Comparison of ENCODE assay signal across 33 cellular contexts in the genomic region with DNA sequence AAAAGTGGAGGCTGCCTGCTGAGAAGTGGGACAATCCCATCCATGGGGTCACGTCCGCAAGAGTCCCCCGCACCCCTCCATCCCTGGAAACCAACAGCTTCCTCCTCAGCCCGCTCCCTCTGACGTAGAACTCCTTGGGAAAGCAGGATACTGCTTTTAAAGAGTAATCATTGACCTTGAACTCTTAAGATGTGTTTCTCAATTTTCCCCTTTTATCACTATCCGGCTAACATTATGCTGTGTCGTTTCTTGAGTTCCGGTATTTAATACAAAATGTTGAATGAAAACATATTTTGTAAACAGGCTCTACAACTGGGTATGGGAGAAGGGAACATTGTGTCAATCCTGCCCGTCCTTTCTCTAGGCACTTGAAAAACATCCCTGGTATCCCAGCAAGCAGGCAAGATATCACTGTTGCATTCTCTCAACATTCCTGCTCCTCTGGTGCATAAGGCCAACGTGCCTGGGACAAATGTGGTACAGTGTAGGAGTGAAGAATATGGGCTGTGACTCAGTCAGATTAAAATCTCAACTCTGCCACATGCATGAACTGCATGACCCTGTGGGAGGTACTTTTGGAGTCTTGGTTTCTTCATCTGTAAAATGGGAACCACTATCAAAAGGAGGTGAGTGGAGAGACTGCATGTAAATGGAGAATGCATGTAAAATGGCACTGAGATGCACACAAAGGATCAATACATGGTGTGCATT. TPM values are rescaled to one million over a fixed set of nuclear protein-coding genes. Genes with fewer than 3 reads are reported as not detected.
A peak's percentile ranks its signal among the peaks of the same experiment; 100 is the strongest.
DNase-seq lines count a peak whose midpoint lies in the region; ATAC-seq, FAIRE-seq and TF ChIP-seq lines count a peak whose summit lies in the region.
"Had no signal": no experiment of that assay in that cellular context is flagged by ENCODE, and none has a peak within 500 bp of the region (broad histone marks: within the 10 kb centered on the region; RNA-seq: fewer than 3 reads in every experiment).

No MANE protein-coding gene starts in this region.

- TF ChIP-seq CTCF in mammary epithelial cell (conservative IDR thresholded peaks at IDR 0.05 in 1 of 2, IDR thresholded peaks at IDR 0.05 in 1 of 2; ENCODE audit: extremely low read depth in 1 of 2, insufficient read depth in 1 of 2, low read depth in 1 of 2, low read length in 2 of 2) (no peak), breast epithelium (IDR thresholded peaks at IDR 0.05) (no peak), testis (IDR thresholded peaks at IDR 0.05) (no peak), pancreas (IDR thresholded peaks at IDR 0.05) (no peak)

- no TSS peak for BruUV-seq in mammary epithelial cell (replicated peaks; lab: Mats Ljungman, UMichigan)

- 55% methylated on average over 7 of the region's 10 CpGs for WGBS in mammary epithelial cell (ENCODE audit: low coverage, missing lambda C conversion rate)
- 47 to 52% methylated on average over 10 of the region's 10 CpGs for whole genome bisulfite sequencing in testis, 2 donors
- 45 to 55% methylated on average over 10 of the region's 10 CpGs for WGBS in pancreas, 2 donors

- CTCF ChIA-PET in mammary epithelial cell (lab: Charles Lee; ENCODE audit: low non-redundant PET), result no interaction called here

- no peak overlapping the region for H2AFZ ChIP-seq in mammary epithelial cell (ENCODE audit: low read depth, low read length)
- H2AFZ ChIP-seq: parathyroid adenoma had no signal

- H3K4me1 ChIP-seq in mammary epithelial cell (ENCODE audit: insufficient read depth, low read length), result no peaks in the 10 kb centered on the region
- no peaks in the 10 kb centered on the region for H3K4me1 ChIP-seq in breast epithelium
- peaks cover 6% of the 10 kb centered on the region for H3K4me1 ChIP-seq in testis
- H3K4me1 ChIP-seq in pancreas, result no peaks in the 10 kb centered on the region
- H3K4me1 ChIP-seq: parathyroid adenoma, stomach had no signal

- DNase-seq in mammary epithelial cell, result peak; percentile 37
- no peak for DNase-seq in breast epithelium (ENCODE audit: low spot score in 2 of 2)
- DNase-seq in RCC 7860 (ENCODE audit: low spot score), result peak; percentile 80
- peak; percentile 65 for DNase-seq in kidney tubule cell (ENCODE audit: low spot score)
- peak; percentile 25 for DNase-seq in testis
- DNase-seq in pancreas, result no peak
- DNase-seq in NCI-H2227 (lab: John Stamatoyannopoulos, UW; ENCODE audit: unreplicated experiment), result no peak
- DNase-seq: 8988T; activated CD4-positive, alpha-beta T cell treated with anti-CD3 and anti-CD28 coated beads, Interleukin-2, amount 10 ng/mL, durations not matched to agents 7 days and 5 days; activated CD8-positive, alpha-beta memory T cell treated with anti-CD3 and anti-CD28 coated beads, Interleukin-2, amount 10 ng/mL, durations not matched to agents 7 days and 5 days; activated naive CD4-positive, alpha-beta T cell treated with anti-CD3 and anti-CD28 coated beads, Interleukin-2, amount 10 ng/mL, durations not matched to agents 7 days and 5 days; activated T-cell treated with anti-CD3 and anti-CD28 coated beads, Interleukin-2, amount 50 U/mL, for 72 hours; amygdala; CD8-positive, alpha-beta T cell; cortex of kidney; KBM-7; kidney; mesendoderm; naive thymus-derived CD8-positive, alpha-beta T cell; NCI-H1694 treated with DMSO at 0.1 percent for 48 hours; NCI-H2171 treated with DMSO at 0.1 percent for 48 hours; NCI-H526; SK-N-SH; stimulated activated CD4-positive, alpha-beta T cell treated with anti-CD3 and anti-CD28 coated beads, Interleukin-15, amount 100 ng/mL, for 24 hours; stomach; transverse colon had no signal

- H3K9me3 ChIP-seq in mammary epithelial cell (replicated peaks; ENCODE audit: insufficient read depth, low read length), result no peaks in the 10 kb centered on the region
- peaks cover 0 to 4% of the 10 kb centered on the region in 2 donors for H3K9me3 ChIP-seq in breast epithelium
- H3K9me3 ChIP-seq in testis, result no peaks in the 10 kb centered on the region
- no peaks in the 10 kb centered on the region for H3K9me3 ChIP-seq in pancreas
- H3K9me3 ChIP-seq: SK-N-SH, transverse colon had no signal

- H4K20me1 ChIP-seq in mammary epithelial cell (ENCODE audit: insufficient read depth, low read length), result no peaks in the 10 kb centered on the region

- in situ Hi-C loops in mammary epithelial cell (cut with MboI; ENCODE audit: low sequenced_read_pairs in 2 of 2), result no loop called here

- no peak for TF ChIP-seq POLR2A in breast epithelium (IDR thresholded peaks at IDR 0.05)
- no peak for TF ChIP-seq POLR2A in testis (IDR thresholded peaks at IDR 0.05)

- H3K36me3 ChIP-seq in mammary epithelial cell (ENCODE audit: insufficient read depth, low read length), result no peaks in the 10 kb centered on the region
- H3K36me3 ChIP-seq in breast epithelium, result no peaks in the 10 kb centered on the region
- H3K36me3 ChIP-seq in testis (ENCODE audit: low read depth, missing control alignments), result no peaks in the 10 kb centered on the region
- no peaks in the 10 kb centered on the region for H3K36me3 ChIP-seq in pancreas
- H3K36me3 ChIP-seq: esophagus muscularis mucosa, stomach, transverse colon had no signal

- H3K9ac ChIP-seq in mammary epithelial cell (ENCODE audit: insufficient read depth, low read length), result no peak overlapping the region
- H3K9ac ChIP-seq: parathyroid adenoma, SK-N-SH had no signal

- no peak overlapping the region for H3K4me3 ChIP-seq in mammary epithelial cell (replicated peaks in 1 of 3; ENCODE audit: insufficient read depth in 1 of 3, low read depth in 2 of 3, low read length in 3 of 3)
- H3K4me3 ChIP-seq in breast epithelium, result no peak overlapping the region
- no peak overlapping the region for H3K4me3 ChIP-seq in testis
- H3K4me3 ChIP-seq in pancreas, result no peak overlapping the region
- H3K4me3 ChIP-seq: esophagus muscularis mucosa, stomach, transverse colon had no signal

- H3K79me2 ChIP-seq in mammary epithelial cell (ENCODE audit: insufficient read depth, low read length), result no peaks in the 10 kb centered on the region
- H3K79me2 ChIP-seq: parathyroid adenoma had no signal

- H3K27ac ChIP-seq in mammary epithelial cell (ENCODE audit: insufficient read depth, low read depth, low read length) (no peak overlapping the region), breast epithelium (no peak overlapping the region), testis (peak overlapping the region in 1 of 2 donors; percentile 15), pancreas (no peak overlapping the region)
- H3K27ac ChIP-seq: esophagus muscularis mucosa, parathyroid adenoma, RWPE1, stomach, transverse colon, VCaP had no signal

- dilution Hi-C loops in mammary epithelial cell (cut with HindIII; ENCODE audit: low sequenced_read_pairs), result no loop called here

- ATAC-seq in pancreas (no peak), HG02763 (IDR thresholded peaks at IDR 0.05; ENCODE audit: unreplicated experiment) (no peak)
- ATAC-seq: activated CD8-positive, alpha-beta memory T cell treated with anti-CD3 and anti-CD28 coated beads, Interleukin-2, amount 10 ng/mL, durations not matched to agents 7 days and 5 days; activated T-cell treated with anti-CD3 and anti-CD28 coated beads, Interleukin-2, amount 50 U/mL, for 72 hours; CD8-positive, alpha-beta T cell; naive thymus-derived CD8-positive, alpha-beta T cell; sciatic nerve had no signal

- peak; percentile 77 for FAIRE-seq in RCC 7860 (lab: Jason Lieb, UNC)
- FAIRE-seq in pancreas (lab: Jason Lieb, UNC), result no peak
- FAIRE-seq: kidney had no signal

- intact Hi-C loops in mammary epithelial cell (cut with micrococcal nuclease), result no loop called here
- intact Hi-C loops in breast epithelium (cut with DNase I; ENCODE audit: low total_unique reads), result no loop called here
- intact Hi-C loops in testis (cut with DNase I; ENCODE audit: low total_unique reads), result no loop called here
- intact Hi-C loops in pancreas (cut with DNase I), result no loop called here

- H3K4me2 ChIP-seq in mammary epithelial cell (ENCODE audit: insufficient read depth, low read depth, low read length), result no peak overlapping the region
- H3K4me2 ChIP-seq: SK-N-SH had no signal

- no peaks in the 10 kb centered on the region for H3K27me3 ChIP-seq in mammary epithelial cell (ENCODE audit: insufficient read depth, low read length)
- peaks cover 0 to 45% of the 10 kb centered on the region in 2 donors for H3K27me3 ChIP-seq in breast epithelium
- H3K27me3 ChIP-seq in testis, result no peaks in the 10 kb centered on the region
- H3K27me3 ChIP-seq in pancreas, result no peaks in the 10 kb centered on the region
- H3K27me3 ChIP-seq: transverse colon had no signal

RNA-seq across cellular contexts. Expression of gene WT1, which starts 52.8 kb away (rescaled TPM):
- total RNA-seq in mammary epithelial cell (not detected), breast epithelium (10 to 100 TPM in 1 of 3 donors, under 1 TPM in 1, not detected in 1; 0.66 to 11.6 TPM), testis (100 to 1,000 TPM; 189 to 278 TPM), pancreas (1 to 10 TPM in 1 of 6 donors, under 1 TPM in 4, not detected in 1; 0.08 to 1.9 (median 0.57) TPM)
- polyA plus RNA-seq in mammary epithelial cell (not detected), testis (ENCODE audit: insufficient read depth, low read depth, low replicate concordance) (62.2 TPM), pancreas (under 1 TPM; 0.09 to 0.53 TPM)
- not detected for polyA minus RNA-seq in mammary epithelial cell
- total RNA-seq: activated CD4-positive, alpha-beta T cell treated with anti-CD3 and anti-CD28 coated beads, Interleukin-2, amount 10 ng/mL, durations not matched to agents 7 days and 5 days; activated CD8-positive, alpha-beta memory T cell treated with anti-CD3 and anti-CD28 coated beads, Interleukin-2, amount 10 ng/mL, durations not matched to agents 7 days and 5 days; activated T-cell treated with anti-CD3 and anti-CD28 coated beads, Interleukin-2, amount 50 U/mL, for 72 hours; CD8-positive, alpha-beta T cell; naive thymus-derived CD8-positive, alpha-beta T cell; T-helper 2 cell treated with Interferon-gamma antibody and Interleukin-4, amounts not matched to agents 100 ng/mL and 5 ng/mL, for 36 hours had no signal
- polyA plus RNA-seq: naive thymus-derived CD8-positive, alpha-beta T cell had no signal

Comparison
In these comparisons a context has a peak if more than half of its experiments do, and no peak if none do; other contexts are left out.
1. DNase-seq: peak in mammary epithelial cell (single experiment), RCC 7860 (single experiment), kidney tubule cell (single experiment) and testis (single experiment); none in breast epithelium (0 of 2), pancreas (0 of 6) and NCI-H2227 (single experiment).
2. RNA of gene WT1, which starts 52.8 kb away (total RNA-seq): 189 to 278 TPM in testis; 0.66 to 11.6 TPM in breast epithelium, 0.08 to 1.9 TPM in pancreas and not detected in mammary epithelial cell; every median in the first group is over 10 times any median in the second.